7 cellular contexts compared by ENCODE assay signal in genomic region chr12:12267801-12268200, GRCh38.
A peak's percentile ranks its signal among the peaks of the same experiment; 100 is the strongest.
DNase-seq lines count a peak whose midpoint lies in the region.

No MANE protein-coding gene starts in this region.

- H3K9me3 ChIP-seq in muscle layer of duodenum (ENCODE audit: control insufficient read depth in 1 of 2, low read length in 2 of 2): no peaks in the 10 kb centered on the region

- no peaks in the 10 kb centered on the region for H3K27me3 ChIP-seq in muscle layer of duodenum (ENCODE audit: low read depth, low read length)

- H3K36me3 ChIP-seq in muscle layer of duodenum (ENCODE audit: control insufficient read depth in 1 of 2, insufficient read depth in 2 of 2, low read length in 2 of 2): no peaks in the 10 kb centered on the region

- DNase-seq in GM03348 (ENCODE audit: low spot score) (peak; percentile 16), NCI-H146 treated with DMSO at 0.1 percent for 48 hours (lab: John Stamatoyannopoulos, UW; ENCODE audit: unreplicated experiment) (peak; percentile 80), caudate nucleus (lab: John Stamatoyannopoulos, UW) (peak in 3 of 61 donors; percentile 0 to 2 (median 1)), NOMO-1 treated with DMSO at 0.1 percent for 48 hours (lab: John Stamatoyannopoulos, UW; ENCODE audit: unreplicated experiment) (no peak), HCEC 1CT (no peak), inferior parietal cortex (ENCODE audit: extremely low spot score) (no peak)

- peaks cover 0 to 9% of the 10 kb centered on the region in 2 donors for H3K4me1 ChIP-seq in muscle layer of duodenum (ENCODE audit: control insufficient read depth in 1 of 2, insufficient read depth in 2 of 2, low read length in 2 of 2)

- H3K4me3 ChIP-seq in muscle layer of duodenum (ENCODE audit: low read depth in 1 of 2, low read length in 2 of 2): peak overlapping the region; percentile 90 to 93

- H3K27ac ChIP-seq in caudate nucleus (ENCODE audit: low read depth, low read length): peak overlapping the region; percentile 97
- peak overlapping the region; percentile 94 for H3K27ac ChIP-seq in muscle layer of duodenum (ENCODE audit: low read length)

Comparison
In these comparisons a context has a peak if more than half of its experiments do, and no peak if none do; other contexts are left out.
1. DNase-seq: peak in GM03348 (single experiment) and NCI-H146 treated with DMSO at 0.1 percent for 48 hours (single experiment); none in NOMO-1 treated with DMSO at 0.1 percent for 48 hours (single experiment), HCEC 1CT (single experiment) and inferior parietal cortex (single experiment).